In genomic region chr2:240121675-240122074, GRCh38 we compare ENCODE assay signal across 18 cellular contexts. TPM values are rescaled to one million over a fixed set of nuclear protein-coding genes. Genes with fewer than 3 reads are reported as not detected.
"Had no signal": no experiment of that assay in that cellular context is flagged by ENCODE, and none has a peak within 500 bp of the region (broad histone marks: within the 10 kb centered on the region; RNA-seq: fewer than 3 reads in every experiment).

No MANE protein-coding gene starts in this region.

- H3K4me3 ChIP-seq: skin epidermis, suprapubic skin had no signal

- H3K9me3 ChIP-seq: neutrophil, suprapubic skin had no signal

- H3K27ac ChIP-seq: neutrophil, skin epidermis, suprapubic skin had no signal

- H3K27me3 ChIP-seq: suprapubic skin had no signal

- H3K4me1 ChIP-seq: suprapubic skin had no signal

- H3K9me3 Mint-ChIP-seq: activated CD4-positive, alpha-beta memory T cell treated with anti-CD3 and anti-CD28 coated beads, Interleukin-2, amount 10 ng/mL, durations not matched to agents 7 days and 5 days; dendritic cell treated with granulocyte-macrophage colony-stimulating factor and Interleukin-4, amounts not matched to agents 40 ng/mL and 50 ng/mL, for 4 days had no signal

- DNase-seq: activated CD4-positive, alpha-beta memory T cell treated with anti-CD3 and anti-CD28 coated beads, Interleukin-2, amount 10 ng/mL, durations not matched to agents 7 days and 5 days; activated CD4-positive, CD25-positive, alpha-beta regulatory T cell treated with anti-CD3 and anti-CD28 coated beads, Interleukin-2, amount 50 U/mL, for 72 hours; activated naive CD4-positive, alpha-beta T cell; anterior cingulate cortex; cerebellar nuclear complex; effector memory CD4-positive, alpha-beta T cell; foreskin melanocyte; mammary epithelial cell; naive B cell; stimulated activated naive CD4-positive, alpha-beta T cell; trophoblast cell had no signal

- H3K4me3 Mint-ChIP-seq: activated CD4-positive, alpha-beta memory T cell treated with anti-CD3 and anti-CD28 coated beads, Interleukin-2, amount 10 ng/mL, durations not matched to agents 7 days and 5 days; dendritic cell treated with granulocyte-macrophage colony-stimulating factor and Interleukin-4, amounts not matched to agents 40 ng/mL and 50 ng/mL, for 4 days; naive B cell had no signal

- H3K27ac Mint-ChIP-seq: activated CD4-positive, alpha-beta memory T cell treated with anti-CD3 and anti-CD28 coated beads, Interleukin-2, amount 10 ng/mL, durations not matched to agents 7 days and 5 days; dendritic cell treated with granulocyte-macrophage colony-stimulating factor and Interleukin-4, amounts not matched to agents 40 ng/mL and 50 ng/mL, for 4 days; naive B cell had no signal

RNA-seq across cellular contexts. Expression of gene OTOS, which starts 18.8 kb away (rescaled TPM):
- total RNA-seq: activated CD4-positive, alpha-beta memory T cell treated with anti-CD3 and anti-CD28 coated beads, Interleukin-2, amount 10 ng/mL, durations not matched to agents 7 days and 5 days; fibroblast of lung; mammary epithelial cell; mononuclear cell; suprapubic skin; T-helper 1 cell treated with Interleukin-12 subunit alpha and Interleukin-12 subunit beta and Interleukin-4 antibody, amounts not matched to agents 30 ng/mL and 1 ng/mL, for 36 hours had no signal
- polyA plus RNA-seq: fibroblast of lung, mammary epithelial cell had no signal
